ENCODE assay signal across 1 cellular context in genomic region chr14:20334017-20334416, GRCh38.
TF ChIP-seq lines count a peak whose summit lies in the region.

No MANE protein-coding gene starts in this region.

TF ChIP-seq in liver, 16 proteins besides CTCF, POLR2A, EP300 and RAD21 (continued from another document):
- TF ChIP-seq, protein P1, sequence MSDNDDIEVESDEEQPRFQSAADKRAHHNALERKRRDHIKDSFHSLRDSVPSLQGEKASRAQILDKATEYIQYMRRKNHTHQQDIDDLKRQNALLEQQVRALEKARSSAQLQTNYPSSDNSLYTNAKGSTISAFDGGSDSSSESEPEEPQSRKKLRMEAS (IDR thresholded peaks at IDR 0.05): no peak
- TF ChIP-seq EGR1 (IDR thresholded peaks at IDR 0.05; ENCODE audit: low read depth in 2 of 2): no peak
- no peak for TF ChIP-seq HNF4G (IDR thresholded peaks at IDR 0.05)
- TF ChIP-seq SP1 (IDR thresholded peaks at IDR 0.05): no peak
- no peak for TF ChIP-seq NR2F2 (IDR thresholded peaks at IDR 0.05)
- TF ChIP-seq TAF1 (conservative IDR thresholded peaks at IDR 0.05): no peak
TF ChIP-seq in liver: peak in this region for 0.
